26 cellular contexts compared by ENCODE assay signal in the genomic region with DNA sequence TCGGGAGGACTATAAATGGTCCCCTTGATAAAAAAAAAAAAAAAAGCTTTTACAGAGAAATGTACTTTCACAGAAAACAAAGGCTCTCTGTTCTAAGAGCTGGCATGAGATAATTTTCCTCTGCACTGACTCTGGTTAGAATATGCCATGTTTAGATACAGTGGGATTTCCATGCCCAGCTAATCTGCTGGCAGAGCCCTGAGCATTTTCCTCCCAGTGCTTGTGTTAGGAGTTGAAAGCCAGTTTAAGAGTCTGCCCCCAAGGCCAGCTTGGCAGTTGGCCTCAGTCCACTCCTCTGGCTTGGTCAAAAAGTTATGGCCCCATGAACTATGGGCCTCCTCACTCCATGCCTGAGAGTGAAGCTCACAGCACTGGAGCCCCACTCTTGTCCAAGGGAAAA.
DNase-seq lines count a peak whose midpoint lies in the region; ATAC-seq and TF ChIP-seq lines count a peak whose summit lies in the region.
"Had no signal": no experiment of that assay in that cellular context is flagged by ENCODE, and none has a peak within 500 bp of the region (broad histone marks: within the 10 kb centered on the region; RNA-seq: fewer than 3 reads in every experiment).

No MANE protein-coding gene starts in this region.

- no peak overlapping the region for H3K4me2 ChIP-seq in OCI-LY3 (ENCODE audit: low read length)

- TF ChIP-seq CTCF in OCI-LY3 (IDR thresholded peaks at IDR 0.05; ENCODE audit: low read depth, low read length): no peak
- TF ChIP-seq CTCF in retinal pigment epithelial cell (conservative IDR thresholded peaks at IDR 0.05; ENCODE audit: low read depth, low read length): no peak

- H3K4me3 ChIP-seq in OCI-LY3 (ENCODE audit: low read length) (no peak overlapping the region), retinal pigment epithelial cell (ENCODE audit: low read length) (no peak overlapping the region)
- H3K4me3 ChIP-seq: transverse colon had no signal

- H3K79me2 ChIP-seq in OCI-LY3 (ENCODE audit: low read length): no peaks in the 10 kb centered on the region
- H3K79me2 ChIP-seq: parathyroid adenoma had no signal

- 0 out of 2 replicates have a peak overlapping the region, but pooled peaks have one; percentile 12 for H3K27ac ChIP-seq in OCI-LY3 (ENCODE audit: low read length)
- H3K27ac ChIP-seq: parathyroid adenoma, transverse colon had no signal

- peaks cover 50% of the 10 kb centered on the region for H3K4me1 ChIP-seq in OCI-LY3 (ENCODE audit: low read length)
- H3K4me1 ChIP-seq: transverse colon had no signal

- H4K20me1 ChIP-seq in OCI-LY3 (ENCODE audit: insufficient read depth, low read length): no peaks in the 10 kb centered on the region

- ATAC-seq in GM18861 (IDR thresholded peaks at IDR 0.05; ENCODE audit: unreplicated experiment): no peak
- ATAC-seq: activated CD8-positive, alpha-beta T cell treated with anti-CD3 and anti-CD28 coated beads for 36 hours; naive thymus-derived CD8-positive, alpha-beta T cell had no signal

- H3K9me3 ChIP-seq in OCI-LY3 (ENCODE audit: insufficient read depth, low read length): no peaks in the 10 kb centered on the region
- H3K9me3 ChIP-seq: transverse colon had no signal

- peaks cover 38% of the 10 kb centered on the region for H3K36me3 ChIP-seq in OCI-LY3 (replicated peaks; ENCODE audit: low read depth, low read length)
- H3K36me3 ChIP-seq: transverse colon had no signal

- H3K27me3 ChIP-seq in OCI-LY3 (ENCODE audit: low read depth, low read length): no peaks in the 10 kb centered on the region
- H3K27me3 ChIP-seq: transverse colon had no signal

- DNase-seq in astrocyte of the hippocampus (ENCODE audit: low read depth, low spot score) (peak; percentile 23), inferior parietal cortex (ENCODE audit: extremely low spot score) (peak; percentile 82), retinal pigment epithelial cell (ENCODE audit: low read depth) (peak; percentile 34), activated gamma-delta T cell treated with Interleukin-2 at 50 U/mL for 16 hours (no peak), GDM1 (lab: John Stamatoyannopoulos, UW) (no peak)
- DNase-seq: activated CD8-positive, alpha-beta T cell treated with anti-CD3 and anti-CD28 coated beads for 36 hours; activated naive CD4-positive, alpha-beta T cell; activated T-cell treated with anti-CD3 and anti-CD28 coated beads for 4 hours; CD4-positive, alpha-beta memory T cell; dermis blood vessel endothelial cell; DMS53; GF-D8; glutamatergic neuron; GOT3; left cardiac atrium; mesendoderm; naive thymus-derived CD8-positive, alpha-beta T cell; NCI-H1105 treated with DMSO at 0.1 percent for 48 hours; NCI-H2081 treated with DMSO at 0.1 percent for 48 hours; NCI-H446; OCI-M1; SIG-M5; transverse colon had no signal

- H2AFZ ChIP-seq in OCI-LY3 (ENCODE audit: low read depth, low read length): no peak overlapping the region
- H2AFZ ChIP-seq: parathyroid adenoma had no signal

- no peak overlapping the region for H3K9ac ChIP-seq in OCI-LY3 (ENCODE audit: low read length)
- H3K9ac ChIP-seq: parathyroid adenoma had no signal

Comparison
In these comparisons a context has a peak if more than half of its experiments do, and no peak if none do; other contexts are left out.
1. DNase-seq: peak in astrocyte of the hippocampus (single experiment), inferior parietal cortex (single experiment) and retinal pigment epithelial cell (single experiment); none in activated gamma-delta T cell treated with Interleukin-2 at 50 U/mL for 16 hours (single experiment) and GDM1 (single experiment).